8 cellular contexts compared by ENCODE assay signal in the genomic region with DNA sequence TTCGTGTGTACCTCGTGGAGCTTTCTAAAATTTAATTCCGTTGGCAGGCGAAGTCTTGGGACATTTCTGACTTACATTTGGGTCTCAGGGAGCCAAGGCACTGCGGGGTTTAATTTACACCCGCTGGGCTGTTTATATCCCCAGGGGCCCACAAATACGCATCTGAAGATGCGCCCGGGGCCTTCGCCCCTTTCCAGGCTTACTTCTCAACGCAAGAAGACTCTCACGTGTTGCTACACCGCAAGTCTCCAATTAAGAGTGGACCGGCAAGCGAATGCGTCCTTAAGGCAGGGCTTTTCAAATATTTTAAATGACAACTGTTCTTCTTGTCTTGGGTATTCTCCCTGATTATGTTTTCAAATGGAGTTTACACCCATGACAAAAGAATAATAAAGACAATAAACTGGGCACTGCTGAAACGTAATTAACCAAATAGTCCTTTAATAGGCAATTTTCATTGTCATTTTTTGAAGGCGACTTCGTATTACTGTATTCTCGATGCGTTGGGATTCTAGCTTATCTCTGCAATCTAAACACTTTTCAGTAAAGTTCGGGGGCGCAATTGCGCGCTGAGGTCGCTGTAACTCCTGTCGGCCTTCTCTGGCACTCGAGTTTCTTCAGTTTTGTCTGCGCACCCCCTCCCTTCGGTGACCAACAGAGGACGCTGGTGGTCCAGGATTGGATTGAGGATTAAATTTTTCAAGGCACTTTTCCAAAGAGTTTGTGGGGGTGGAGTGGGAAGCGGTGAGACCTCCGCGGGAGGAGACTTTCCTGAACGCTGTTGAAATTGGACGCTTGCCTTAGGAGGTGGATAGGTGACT. TPM values are rescaled to one million over a fixed set of nuclear protein-coding genes. Genes with fewer than 3 reads are reported as not detected.
DNase-seq lines count a peak whose midpoint lies in the region; ATAC-seq and TF ChIP-seq lines count a peak whose summit lies in the region.

No MANE protein-coding gene starts in this region.

- TF ChIP-seq EP300 in Ishikawa (IDR thresholded peaks at IDR 0.05; ENCODE audit: borderline replicate concordance), result no peak

- no peak for ATAC-seq in activated T-cell treated with anti-CD3 and anti-CD28 coated beads, Interleukin-2, amount 50 U/mL, for 72 hours (replicated peaks in 1 of 2)
- peak; percentile 59 for ATAC-seq in Right ventricle myocardium superior (ENCODE audit: poor library complexity)
- no peak for ATAC-seq in HG02938 (IDR thresholded peaks at IDR 0.05; ENCODE audit: unreplicated experiment)

- H3K9me3 Mint-ChIP-seq in activated T-cell treated with anti-CD3 and anti-CD28 coated beads, Interleukin-2, amount 50 U/mL, for 72 hours, result no peaks in the 10 kb centered on the region

- peak overlapping the region; percentile 65 to 81 for H3K4me3 Mint-ChIP-seq in activated T-cell treated with anti-CD3 and anti-CD28 coated beads, Interleukin-2, amount 50 U/mL, for 72 hours

- peaks cover 28% of the 10 kb centered on the region for H3K4me1 Mint-ChIP-seq in activated T-cell treated with anti-CD3 and anti-CD28 coated beads, Interleukin-2, amount 50 U/mL, for 72 hours (ENCODE audit: low read depth)

- H3K27me3 Mint-ChIP-seq in activated T-cell treated with anti-CD3 and anti-CD28 coated beads, Interleukin-2, amount 50 U/mL, for 72 hours (ENCODE audit: low read depth), result peaks cover 46% of the 10 kb centered on the region

- DNase-seq in EL (peak; percentile 84), Right ventricle myocardium superior (peak; percentile 66), posterior vena cava (ENCODE audit: low spot score) (peak; percentile 86), globus pallidus (ENCODE audit: low spot score) (no peak), CD1c-positive myeloid dendritic cell (ENCODE audit: extremely low spot score) (no peak)
- DNase-seq in activated T-cell treated with anti-CD3 and anti-CD28 coated beads, Interleukin-2, amount 50 U/mL, for 72 hours, result peak; percentile 16 to 43

- no peak overlapping the region for H3K27ac Mint-ChIP-seq in activated T-cell treated with anti-CD3 and anti-CD28 coated beads, Interleukin-2, amount 50 U/mL, for 72 hours

- no peaks in the 10 kb centered on the region for H3K36me3 Mint-ChIP-seq in activated T-cell treated with anti-CD3 and anti-CD28 coated beads, Interleukin-2, amount 50 U/mL, for 72 hours (ENCODE audit: insufficient read depth in 2 of 2)

- intact Hi-C loops in Right ventricle myocardium superior (cut with DNase I), result loop anchor here (2.0 to 10.0 kb wide), 4 partner anchors 431 to 1313 kb away; no protein-coding TSS in a partner anchor
- intact Hi-C loops in posterior vena cava (cut with DNase I), result loop anchor here (2.0 to 10.0 kb wide), 4 partner anchors 430 to 1259 kb away; no protein-coding TSS in a partner anchor

- TF ChIP-seq RAD21 in Ishikawa (IDR thresholded peaks at IDR 0.05; ENCODE audit: low read depth), result peak; percentile 78

TF ChIP-seq in Ishikawa, 13 proteins besides CTCF, POLR2A, EP300 and RAD21:
- TF ChIP-seq EGR1 (IDR thresholded peaks at IDR 0.05) (0 out of 2 replicates have a peak, but pooled peaks have one; percentile 8), TAF1 (IDR thresholded peaks at IDR 0.05; ENCODE audit: low read depth) (no peak)
TF ChIP-seq in Ishikawa: peak in this region for 1.

RNA-seq across cellular contexts. Expression of gene IGFBP3, which starts 0.8 kb away (rescaled TPM):
- 1 to 10 TPM in 1 of 2 donors, under 1 TPM in 1; 0.34 to 2.0 TPM for total RNA-seq in activated T-cell treated with anti-CD3 and anti-CD28 coated beads, Interleukin-2, amount 50 U/mL, for 72 hours
- 52.3 TPM for total RNA-seq in Right ventricle myocardium superior
- 100 to 1,000 TPM; 147 TPM for total RNA-seq in posterior vena cava

RNA-seq across cellular contexts. Expression of gene IGFBP1, which starts 33.6 kb away (rescaled TPM):
- total RNA-seq in activated T-cell treated with anti-CD3 and anti-CD28 coated beads, Interleukin-2, amount 50 U/mL, for 72 hours, result not detected
- not detected for total RNA-seq in Right ventricle myocardium superior
- total RNA-seq in posterior vena cava, result not detected

RNA-seq across cellular contexts. Expression of gene CCDC201, which starts 49.0 kb away (rescaled TPM):
- total RNA-seq in activated T-cell treated with anti-CD3 and anti-CD28 coated beads, Interleukin-2, amount 50 U/mL, for 72 hours, result not detected
- total RNA-seq in Right ventricle myocardium superior (not detected), posterior vena cava (not detected)

Comparison
In these comparisons a context has a peak if more than half of its experiments do, and no peak if none do; other contexts are left out.
1. DNase-seq: peak in EL (single experiment), activated T-cell treated with anti-CD3 and anti-CD28 coated beads, Interleukin-2, amount 50 U/mL, for 72 hours (2 of 2), Right ventricle myocardium superior (single experiment) and posterior vena cava (single experiment); none in globus pallidus (single experiment) and CD1c-positive myeloid dendritic cell (single experiment).
2. RNA of gene IGFBP3, which starts 0.8 kb away (total RNA-seq): 147 TPM in posterior vena cava and 52.3 TPM in Right ventricle myocardium superior (single experiment); 0.34 to 2.0 TPM in activated T-cell treated with anti-CD3 and anti-CD28 coated beads, Interleukin-2, amount 50 U/mL, for 72 hours; every median in the first group is over 10 times any median in the second.